11 cellular contexts compared by ENCODE assay signal in the genomic region with DNA sequence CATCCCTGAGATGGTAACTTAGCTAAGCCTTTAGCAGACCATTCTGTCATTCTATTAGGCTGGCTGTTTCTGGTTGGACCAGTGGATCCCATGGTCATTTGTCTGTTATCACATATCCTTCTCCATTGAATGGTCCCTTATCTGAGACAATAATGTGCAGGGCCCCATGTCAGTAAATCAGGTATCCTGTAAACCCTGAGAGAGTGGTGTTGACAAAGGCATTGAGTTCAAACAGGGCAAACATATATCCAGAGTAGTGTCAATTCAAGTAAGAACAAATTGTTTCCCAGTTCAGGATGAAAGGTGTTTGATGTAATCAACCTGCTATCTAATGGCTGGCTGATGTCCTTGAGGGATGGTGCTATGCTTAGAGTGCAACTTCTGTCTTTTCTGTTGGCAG.
"Had no signal": no experiment of that assay in that cellular context is flagged by ENCODE, and none has a peak within 500 bp of the region (broad histone marks: within the 10 kb centered on the region; RNA-seq: fewer than 3 reads in every experiment).

No MANE protein-coding gene starts in this region.

- H3K36me3 ChIP-seq: HAP-1 had no signal

- H3K27ac ChIP-seq: GM23248 had no signal

- FAIRE-seq: H1, H54 had no signal

- H3K4me2 ChIP-seq: GM23338 had no signal

- H3K9ac ChIP-seq: GM23248 had no signal

- ATAC-seq: GM23338, HCT116 had no signal

- H2AFZ ChIP-seq: GM23248, GM23338 had no signal

- H3K4me1 ChIP-seq: HAP-1 had no signal

- H3K9me3 ChIP-seq: HAP-1 had no signal

- H3K4me3 ChIP-seq: GM23248, GM23338, HAP-1 had no signal

- DNase-seq: GM23248, GOT3, H7, H9, HCEC 1CT, HFFc6 had no signal
